ENCODE assay signal across 26 cellular contexts in genomic region chr14:77311217-77311616, GRCh38. TPM values are rescaled to one million over a fixed set of nuclear protein-coding genes. Genes with fewer than 3 reads are reported as not detected.
DNase-seq lines count a peak whose midpoint lies in the region; ATAC-seq, FAIRE-seq and TF ChIP-seq lines count a peak whose summit lies in the region.
"Had no signal": no experiment of that assay in that cellular context is flagged by ENCODE, and none has a peak within 500 bp of the region (broad histone marks: within the 10 kb centered on the region; RNA-seq: fewer than 3 reads in every experiment).

No MANE protein-coding gene starts in this region.

- no peaks in the 10 kb centered on the region for H3K27me3 ChIP-seq in neural progenitor cell
- H3K27me3 ChIP-seq: cardiac muscle cell, esophagus squamous epithelium, hepatocyte, Peyer's patch, tibial nerve had no signal

- FAIRE-seq in D721Med (lab: Jason Lieb, UNC): peak; percentile 92
- FAIRE-seq: H54 had no signal

- no peaks in the 10 kb centered on the region for H3K9me3 ChIP-seq in neural progenitor cell (ENCODE audit: low read depth)
- H3K9me3 ChIP-seq: esophagus squamous epithelium, Peyer's patch, SK-N-SH, tibial nerve had no signal

- H3K27ac ChIP-seq in cingulate gyrus (ENCODE audit: low read depth, low read length): peak overlapping the region; percentile 5
- no peak overlapping the region for H3K27ac ChIP-seq in neural progenitor cell
- H3K27ac ChIP-seq: cardiac muscle cell, esophagus squamous epithelium, hepatocyte, Peyer's patch had no signal

- no peaks in the 10 kb centered on the region for H3K36me3 ChIP-seq in neural progenitor cell
- H3K36me3 ChIP-seq: cardiac muscle cell, esophagus squamous epithelium, Peyer's patch had no signal

- no peaks in the 10 kb centered on the region for H4K20me1 ChIP-seq in neural progenitor cell (ENCODE audit: low read depth)

- TF ChIP-seq CTCF in D721Med (IDR thresholded peaks at IDR 0.05; ENCODE audit: insufficient read depth, missing control alignments): no peak
- TF ChIP-seq CTCF in neural progenitor cell (IDR thresholded peaks at IDR 0.05): no peak

- peak overlapping the region; percentile 6 for H3K27ac Mint-ChIP-seq in neural progenitor cell
- H3K27ac Mint-ChIP-seq in stimulated activated naive B cell treated with anti-CD40 and anti-IgM and Interleukin-4, amounts not matched to agents 10 μg/mL and 1 μg/mL and 100 μg/mL, for 72 hours: no peak overlapping the region
- H3K27ac Mint-ChIP-seq: activated naive CD8-positive, alpha-beta T cell treated with anti-CD3 and anti-CD28 coated beads, Interleukin-2, amount 10 ng/mL, durations not matched to agents 7 days and 5 days; activated T-cell treated with anti-CD3 and anti-CD28 coated beads, Interleukin-2, amount 50 U/mL, for 72 hours; stimulated activated memory B cell treated with anti-CD40 and anti-IgM and Interleukin-4, amounts not matched to agents 10 μg/mL and 1 μg/mL and 100 μg/mL, for 72 hours had no signal

- H3K4me2 ChIP-seq in neural progenitor cell: no peak overlapping the region
- H3K4me2 ChIP-seq: hepatocyte, SK-N-SH had no signal

- peaks cover 19% of the 10 kb centered on the region for H3F3A ChIP-seq in neural progenitor cell (ENCODE audit: low read depth)

- peaks cover 12% of the 10 kb centered on the region for H3K36me3 Mint-ChIP-seq in neural progenitor cell
- H3K36me3 Mint-ChIP-seq in stimulated activated naive B cell treated with anti-CD40 and anti-IgM and Interleukin-4, amounts not matched to agents 10 μg/mL and 1 μg/mL and 100 μg/mL, for 72 hours: peaks cover 9 to 23% of the 10 kb centered on the region in 2 donors

- H2AFZ ChIP-seq in neural progenitor cell (replicated peaks): no peak overlapping the region
- H2AFZ ChIP-seq: hepatocyte had no signal

- H3K4me1 ChIP-seq in neural progenitor cell: peaks cover 23% of the 10 kb centered on the region

- DNase-seq in D721Med (ENCODE audit: insufficient read length, low spot score) (no peak), NCI-H82 treated with DMSO at 0.1 percent for 48 hours (lab: John Stamatoyannopoulos, UW; ENCODE audit: unreplicated experiment) (peak; percentile 79), neural progenitor cell (ENCODE audit: low spot score) (no peak), DMS53 treated with DMSO at 0.1 percent for 48 hours (lab: John Stamatoyannopoulos, UW; ENCODE audit: unreplicated experiment) (no peak), Right ventricle myocardium inferior (ENCODE audit: missing footprints) (no peak)
- no peak for DNase-seq in stimulated activated naive B cell treated with anti-CD40 and anti-IgM and Interleukin-4, amounts not matched to agents 10 μg/mL and 1 μg/mL and 100 μg/mL, for 72 hours
- DNase-seq: activated CD4-positive, CD25-positive, alpha-beta regulatory T cell treated with anti-CD3 and anti-CD28 coated beads, Interleukin-2, amount 50 U/mL, for 72 hours; activated CD8-positive, alpha-beta memory T cell treated with anti-CD3 and anti-CD28 coated beads for 24 hours; activated naive CD8-positive, alpha-beta T cell treated with anti-CD3 and anti-CD28 coated beads, Interleukin-2, amount 10 ng/mL, durations not matched to agents 7 days and 5 days; activated T-cell treated with anti-CD3 and anti-CD28 coated beads, Interleukin-2, amount 50 U/mL, for 72 hours; CD4-positive, alpha-beta memory T cell; DMS79 treated with DMSO at 0.1 percent for 48 hours; esophagus squamous epithelium; kidney glomerular epithelial cell; NCI-H1105; Peyer's patch; SK-N-SH; stimulated activated CD4-positive, alpha-beta T cell treated with anti-CD3 and anti-CD28 coated beads, Interleukin-15, amount 100 ng/mL, for 24 hours; T-helper 9 cell had no signal

- no peaks in the 10 kb centered on the region for H3K27me3 Mint-ChIP-seq in neural progenitor cell (ENCODE audit: insufficient read depth, low read depth)
- no peaks in the 10 kb centered on the region for H3K27me3 Mint-ChIP-seq in stimulated activated naive B cell treated with anti-CD40 and anti-IgM and Interleukin-4, amounts not matched to agents 10 μg/mL and 1 μg/mL and 100 μg/mL, for 72 hours
- H3K27me3 Mint-ChIP-seq: activated naive CD8-positive, alpha-beta T cell treated with anti-CD3 and anti-CD28 coated beads, Interleukin-2, amount 10 ng/mL, durations not matched to agents 7 days and 5 days; CD4-positive, alpha-beta memory T cell; stimulated activated memory B cell treated with anti-CD40 and anti-IgM and Interleukin-4, amounts not matched to agents 10 μg/mL and 1 μg/mL and 100 μg/mL, for 72 hours had no signal

- ATAC-seq in stimulated activated naive B cell treated with anti-CD40 and anti-IgM and Interleukin-4, amounts not matched to agents 10 μg/mL and 1 μg/mL and 100 μg/mL, for 72 hours (replicated peaks): no peak
- ATAC-seq in Right ventricle myocardium inferior: no peak
- ATAC-seq in GM18858 (IDR thresholded peaks at IDR 0.05; ENCODE audit: unreplicated experiment): no peak
- ATAC-seq: activated T-cell treated with anti-CD3 and anti-CD28 coated beads, Interleukin-2, amount 50 U/mL, for 72 hours; stimulated activated memory B cell treated with anti-CD40 and anti-IgM and Interleukin-4, amounts not matched to agents 10 μg/mL and 1 μg/mL and 100 μg/mL, for 72 hours had no signal

- peaks cover 38% of the 10 kb centered on the region for H3K4me1 Mint-ChIP-seq in neural progenitor cell
- H3K4me1 Mint-ChIP-seq in stimulated activated naive B cell treated with anti-CD40 and anti-IgM and Interleukin-4, amounts not matched to agents 10 μg/mL and 1 μg/mL and 100 μg/mL, for 72 hours: peaks cover 8 to 28% of the 10 kb centered on the region in 2 donors
- H3K4me1 Mint-ChIP-seq: CD4-positive, alpha-beta memory T cell had no signal

- no peak overlapping the region for H3K9ac ChIP-seq in neural progenitor cell
- H3K9ac ChIP-seq: SK-N-SH had no signal

- no peak overlapping the region for H3K4me3 Mint-ChIP-seq in neural progenitor cell
- no peak overlapping the region for H3K4me3 Mint-ChIP-seq in stimulated activated naive B cell treated with anti-CD40 and anti-IgM and Interleukin-4, amounts not matched to agents 10 μg/mL and 1 μg/mL and 100 μg/mL, for 72 hours
- H3K4me3 Mint-ChIP-seq: activated naive CD8-positive, alpha-beta T cell treated with anti-CD3 and anti-CD28 coated beads, Interleukin-2, amount 10 ng/mL, durations not matched to agents 7 days and 5 days; activated T-cell treated with anti-CD3 and anti-CD28 coated beads, Interleukin-2, amount 50 U/mL, for 72 hours; CD4-positive, alpha-beta memory T cell; stimulated activated memory B cell treated with anti-CD40 and anti-IgM and Interleukin-4, amounts not matched to agents 10 μg/mL and 1 μg/mL and 100 μg/mL, for 72 hours had no signal

- H3K4me3 ChIP-seq in neural progenitor cell: no peak overlapping the region
- H3K4me3 ChIP-seq: cardiac muscle cell, esophagus squamous epithelium, hepatocyte, Peyer's patch, tibial nerve had no signal

- H3K9me3 Mint-ChIP-seq in neural progenitor cell: no peaks in the 10 kb centered on the region
- H3K9me3 Mint-ChIP-seq in stimulated activated naive B cell treated with anti-CD40 and anti-IgM and Interleukin-4, amounts not matched to agents 10 μg/mL and 1 μg/mL and 100 μg/mL, for 72 hours: no peaks in the 10 kb centered on the region
- H3K9me3 Mint-ChIP-seq: activated naive CD8-positive, alpha-beta T cell treated with anti-CD3 and anti-CD28 coated beads, Interleukin-2, amount 10 ng/mL, durations not matched to agents 7 days and 5 days; activated T-cell treated with anti-CD3 and anti-CD28 coated beads, Interleukin-2, amount 50 U/mL, for 72 hours; CD4-positive, alpha-beta memory T cell; stimulated activated memory B cell treated with anti-CD40 and anti-IgM and Interleukin-4, amounts not matched to agents 10 μg/mL and 1 μg/mL and 100 μg/mL, for 72 hours had no signal

- H3K79me2 ChIP-seq in neural progenitor cell (ENCODE audit: low read depth): peaks cover 3% of the 10 kb centered on the region

- intact Hi-C loops in Right ventricle myocardium inferior (cut with DNase I): no loop called here

RNA-seq across cellular contexts. Expression of gene POMT2, which starts 9.5 kb away (rescaled TPM):
- total RNA-seq in neural progenitor cell (ENCODE audit: low replicate concordance) (6.2 and 14.7 TPM in 2 replicates), Right ventricle myocardium inferior (14.7 TPM)

RNA-seq across cellular contexts. Expression of gene GSTZ1, which starts 9.6 kb away (rescaled TPM):
- total RNA-seq in neural progenitor cell (ENCODE audit: low replicate concordance) (44.2 and 52.5 TPM in 2 replicates), Right ventricle myocardium inferior (16.8 TPM)

RNA-seq across cellular contexts. Expression of gene NGB, which starts 40.2 kb away (rescaled TPM):
- total RNA-seq in neural progenitor cell (ENCODE audit: low replicate concordance) (not detected in 2 replicates), Right ventricle myocardium inferior (not detected)
- total RNA-seq: activated naive CD8-positive, alpha-beta T cell treated with anti-CD3 and anti-CD28 coated beads, Interleukin-2, amount 10 ng/mL, durations not matched to agents 7 days and 5 days; activated T-cell treated with anti-CD3 and anti-CD28 coated beads, Interleukin-2, amount 50 U/mL, for 72 hours; CD4-positive, alpha-beta memory T cell; esophagus squamous epithelium; hepatocyte; Peyer's patch; tibial nerve had no signal
